Comparison of ENCODE assay signal across 17 cellular contexts in genomic region chr6:42942444-42942843, GRCh38. TPM values are rescaled to one million over a fixed set of nuclear protein-coding genes. Genes with fewer than 3 reads are reported as not detected.
DNase-seq lines count a peak whose midpoint lies in the region; ATAC-seq and TF ChIP-seq lines count a peak whose summit lies in the region.
"Had no signal": no experiment of that assay in that cellular context is flagged by ENCODE, and none has a peak within 500 bp of the region (broad histone marks: within the 10 kb centered on the region; RNA-seq: fewer than 3 reads in every experiment).

No MANE protein-coding gene starts in this region.

- TF ChIP-seq CTCF in GM23338 (conservative IDR thresholded peaks at IDR 0.05; ENCODE audit: low read depth in 2 of 2) (no peak), chondrocyte (IDR thresholded peaks at IDR 0.05) (no peak), liver (IDR thresholded peaks at IDR 0.05; ENCODE audit: low read depth, low read length, missing input control) (no peak), GM10248 (IDR thresholded peaks at IDR 0.05; ENCODE audit: control extremely low read depth, extremely low read depth, low read depth, missing control alignments) (no peak), mesothelial cell of epicardium (IDR thresholded peaks at IDR 0.05; ENCODE audit: unreplicated experiment) (no peak)

- H3K4me1 Mint-ChIP-seq in GM23338: peaks cover 16% of the 10 kb centered on the region
- H3K4me1 Mint-ChIP-seq in chondrocyte (ENCODE audit: low read depth): no peaks in the 10 kb centered on the region
- no peaks in the 10 kb centered on the region for H3K4me1 Mint-ChIP-seq in mesothelial cell of epicardium

- H3K36me3 ChIP-seq in GM23338 (ENCODE audit: insufficient read depth): no peaks in the 10 kb centered on the region
- peaks cover 0 to 8% (median 0%) of the 10 kb centered on the region in 4 donors for H3K36me3 ChIP-seq in liver (ENCODE audit: control insufficient read depth in 4 of 4, insufficient read depth in 3 of 4, low read depth in 1 of 4, low read length in 3 of 4)

- H3K4me1 ChIP-seq in GM23338 (ENCODE audit: insufficient read depth) (no peaks in the 10 kb centered on the region), liver (ENCODE audit: control insufficient read depth in 4 of 4, insufficient read depth in 4 of 4, low read length in 3 of 4) (peaks cover 23 to 42% (median 36%) of the 10 kb centered on the region in 4 donors)

- H3K4me3 ChIP-seq in GM23338 (no peak overlapping the region), liver (ENCODE audit: low read depth in 1 of 3, low read length in 3 of 3) (no peak overlapping the region)

- WGBS in liver: 45% methylated on average over 7 of the region's 7 CpGs

- H3F3A ChIP-seq in GM23338 (replicated peaks; ENCODE audit: low read depth): no peaks in the 10 kb centered on the region

- H4K20me1 ChIP-seq in GM23338 (replicated peaks; ENCODE audit: insufficient read depth): no peaks in the 10 kb centered on the region; the same call in 1 of the 2 replicates

- peaks cover 45% of the 10 kb centered on the region for H3K36me3 Mint-ChIP-seq in GM23338 (ENCODE audit: low read depth)
- peaks cover 11% of the 10 kb centered on the region for H3K36me3 Mint-ChIP-seq in chondrocyte (ENCODE audit: low read depth)
- H3K36me3 Mint-ChIP-seq in mesothelial cell of epicardium: peaks cover 14% of the 10 kb centered on the region
- H3K36me3 Mint-ChIP-seq: IgD-negative memory B cell had no signal

- DNase-seq in GM23338 (ENCODE audit: low spot score): no peak
- peak; percentile 27 for DNase-seq in chondrocyte (ENCODE audit: low spot score)
- no peak for DNase-seq in HCEC 1CT
- DNase-seq in GM10248 (ENCODE audit: extremely low spot score): no peak
- no peak for DNase-seq in NCI-H1417 (lab: John Stamatoyannopoulos, UW)
- no peak for DNase-seq in mesothelial cell of epicardium (ENCODE audit: low spot score in 2 of 2, unreplicated experiment in 2 of 2)
- DNase-seq: ACHN; C1 segment of cervical spinal cord; Calu3; CD4-positive, alpha-beta T cell; DMS 273 treated with DMSO at 0.1 percent for 48 hours; KG1 had no signal

- peak; percentile 19; the same call in 2 of the 3 replicates for ATAC-seq in GM23338

- H3K9me3 ChIP-seq in liver (ENCODE audit: control insufficient read depth in 4 of 4, low read length in 3 of 4): no peaks in the 10 kb centered on the region

- CTCF ChIA-PET in GM10248 (lab: Yijun Ruan, JAX): no interaction called here

- no peaks in the 10 kb centered on the region for H3K79me2 ChIP-seq in GM23338 (replicated peaks; ENCODE audit: insufficient read depth)

- TF ChIP-seq RAD21 in liver (IDR thresholded peaks at IDR 0.05): no peak

- H3K9me3 Mint-ChIP-seq in GM23338: no peaks in the 10 kb centered on the region
- H3K9me3 Mint-ChIP-seq in chondrocyte (ENCODE audit: low read depth): no peaks in the 10 kb centered on the region
- H3K9me3 Mint-ChIP-seq in mesothelial cell of epicardium: no peaks in the 10 kb centered on the region
- H3K9me3 Mint-ChIP-seq: CD4-positive, alpha-beta T cell; IgD-negative memory B cell had no signal

- H3K4me3 Mint-ChIP-seq in GM23338 (no peak overlapping the region), chondrocyte (ENCODE audit: unreplicated experiment) (no peak overlapping the region), mesothelial cell of epicardium (no peak overlapping the region)
- H3K4me3 Mint-ChIP-seq: CD4-positive, alpha-beta T cell had no signal

- no peak overlapping the region for H3K4me2 ChIP-seq in GM23338

- no peaks in the 10 kb centered on the region for H3K27me3 ChIP-seq in GM23338 (ENCODE audit: insufficient read depth)
- no peaks in the 10 kb centered on the region for H3K27me3 ChIP-seq in liver (ENCODE audit: control insufficient read depth in 4 of 4, insufficient read depth in 4 of 4, low read length in 3 of 4)

- H3K9me2 ChIP-seq in GM23338 (ENCODE audit: insufficient read depth): no peaks in the 10 kb centered on the region

- no peak overlapping the region for H2AFZ ChIP-seq in GM23338

- H3K27ac Mint-ChIP-seq in GM23338: no peak overlapping the region
- H3K27ac Mint-ChIP-seq in chondrocyte (ENCODE audit: unreplicated experiment): no peak overlapping the region
- H3K27ac Mint-ChIP-seq in mesothelial cell of epicardium: no peak overlapping the region
- H3K27ac Mint-ChIP-seq: CD4-positive, alpha-beta T cell; IgD-negative memory B cell had no signal

- H3K9ac ChIP-seq in liver (ENCODE audit: low read depth in 1 of 2, low read length in 2 of 2): no peak overlapping the region

- H3K27me3 Mint-ChIP-seq in GM23338 (ENCODE audit: insufficient read depth, low read depth, poor library complexity) (peaks cover 16% of the 10 kb centered on the region), chondrocyte (ENCODE audit: low read depth) (no peaks in the 10 kb centered on the region), mesothelial cell of epicardium (ENCODE audit: low read depth) (no peaks in the 10 kb centered on the region)
- H3K27me3 Mint-ChIP-seq: CD4-positive, alpha-beta T cell; IgD-negative memory B cell had no signal

- POLR2A ChIA-PET in GM10248 (lab: Yijun Ruan, JAX): no interaction called here

- H3K27ac ChIP-seq in GM23338 (ENCODE audit: low read depth) (peak overlapping the region; percentile 66), liver (ENCODE audit: low read depth in 1 of 2, low read length in 2 of 2) (no peak overlapping the region)

TF ChIP-seq in liver, 16 proteins besides CTCF, POLR2A, EP300 and RAD21:
- TF ChIP-seq MAX (IDR thresholded peaks at IDR 0.05) (no peak), HNF4G (IDR thresholded peaks at IDR 0.05) (peak; percentile 14), SP1 (IDR thresholded peaks at IDR 0.05) (peak; percentile 38), NR2F2 (IDR thresholded peaks at IDR 0.05) (peak; percentile 22), HNF4A (conservative IDR thresholded peaks at IDR 0.05) (peak; percentile 57 to 66), RXRA (IDR thresholded peaks at IDR 0.05) (peak; percentile 42 to 56)
- TF ChIP-seq, protein P1, sequence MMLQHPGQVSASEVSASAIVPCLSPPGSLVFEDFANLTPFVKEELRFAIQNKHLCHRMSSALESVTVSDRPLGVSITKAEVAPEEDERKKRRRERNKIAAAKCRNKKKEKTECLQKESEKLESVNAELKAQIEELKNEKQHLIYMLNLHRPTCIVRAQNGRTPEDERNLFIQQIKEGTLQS (IDR thresholded peaks at IDR 0.05): no peak

RNA-seq across cellular contexts. Expression of gene CNPY3, which starts 13.2 kb away (rescaled TPM):
- total RNA-seq in GM23338 (2014; rRNA removed; shearing (Covaris generic)): 66.3 and 67.0 TPM in 2 replicates
- 68.5 and 74.5 TPM in 2 replicates for polyA plus RNA-seq in GM23338 (2016; fragmentation: Nextera tagmentation; extraction: Ambion mirVana)
- 41.0 to 57.9 TPM (median 45.5 TPM) in 3 replicates for total RNA-seq in chondrocyte
- 10 to 100 TPM; 17.2 to 18.0 TPM for total RNA-seq in liver
- polyA plus RNA-seq in liver: 10 to 100 TPM; 36.5 to 41.0 TPM
- total RNA-seq in mesothelial cell of epicardium: 61.0 to 64.4 TPM (median 61.6 TPM) in 3 replicates

RNA-seq across cellular contexts. Expression of gene GNMT, which starts 18.1 kb away (rescaled TPM):
- not detected in 2 replicates for total RNA-seq in GM23338 (2014; rRNA removed; shearing (Covaris generic))
- polyA plus RNA-seq in GM23338 (2016; fragmentation: Nextera tagmentation; extraction: Ambion mirVana): 0.52 and 2.5 TPM in 2 replicates
- 0.53 TPM in 1 of 3 replicates, not detected in the others for total RNA-seq in chondrocyte
- total RNA-seq in liver: 100 to 1,000 TPM in 1 of 2 donors, 10 to 100 TPM in 1; 10.5 to 140 TPM
- polyA plus RNA-seq in liver: 100 to 1,000 TPM; 119 to 163 TPM
- total RNA-seq in mesothelial cell of epicardium: 1.2 to 1.7 TPM (median 1.4 TPM) in 3 replicates
- total RNA-seq: Daoy, HT-29 had no signal

RNA-seq across cellular contexts. Expression of gene PTCRA, which starts 26.6 kb away (rescaled TPM):
- not detected in 2 replicates for total RNA-seq in GM23338 (2014; rRNA removed; shearing (Covaris generic))
- polyA plus RNA-seq in GM23338 (2016; fragmentation: Nextera tagmentation; extraction: Ambion mirVana) (0.30 TPM in 1 of 2 replicates, not detected in the other), liver (under 1 TPM in 1 of 2 donors, not detected in 1; 0.63 TPM)
- total RNA-seq in chondrocyte (not detected in 3 replicates), liver (1 to 10 TPM in 1 of 2 donors, not detected in 1; 1.1 TPM), mesothelial cell of epicardium (not detected in 3 replicates)
- total RNA-seq: A172; Calu3; CD4-positive, alpha-beta T cell; Daoy; HT-29 had no signal

RNA-seq across cellular contexts. Expression of gene PEX6, which starts 36.5 kb away (rescaled TPM):
- 24.8 and 25.1 TPM in 2 replicates for total RNA-seq in GM23338 (2014; rRNA removed; shearing (Covaris generic))
- 5.2 and 6.5 TPM in 2 replicates for polyA plus RNA-seq in GM23338 (2016; fragmentation: Nextera tagmentation; extraction: Ambion mirVana)
- total RNA-seq in chondrocyte: 16.0 to 30.5 TPM (median 17.0 TPM) in 3 replicates
- 10 to 100 TPM; 15.1 to 20.7 TPM for total RNA-seq in liver
- polyA plus RNA-seq in liver: 10 to 100 TPM in 1 of 2 donors, 1 to 10 TPM in 1; 5.4 to 15.4 TPM
- total RNA-seq in mesothelial cell of epicardium: 31.2 to 32.9 TPM (median 32.3 TPM) in 3 replicates

RNA-seq across cellular contexts. Expression of gene PPP2R5D, which starts 41.9 kb away (rescaled TPM):
- total RNA-seq in GM23338 (2014; rRNA removed; shearing (Covaris generic)): 49.9 and 55.3 TPM in 2 replicates
- polyA plus RNA-seq in GM23338 (2016; fragmentation: Nextera tagmentation; extraction: Ambion mirVana): 16.5 and 20.0 TPM in 2 replicates
- 34.0 to 40.4 TPM (median 39.3 TPM) in 3 replicates for total RNA-seq in chondrocyte
- 10 to 100 TPM; 12.9 to 13.9 TPM for total RNA-seq in liver
- polyA plus RNA-seq in liver: 10 to 100 TPM in 1 of 2 donors, 1 to 10 TPM in 1; 6.7 to 13.5 TPM
- total RNA-seq in mesothelial cell of epicardium: 45.1 to 46.3 TPM (median 46.2 TPM) in 3 replicates
